Comparison of ENCODE assay signal across 21 cellular contexts in the genomic region with DNA sequence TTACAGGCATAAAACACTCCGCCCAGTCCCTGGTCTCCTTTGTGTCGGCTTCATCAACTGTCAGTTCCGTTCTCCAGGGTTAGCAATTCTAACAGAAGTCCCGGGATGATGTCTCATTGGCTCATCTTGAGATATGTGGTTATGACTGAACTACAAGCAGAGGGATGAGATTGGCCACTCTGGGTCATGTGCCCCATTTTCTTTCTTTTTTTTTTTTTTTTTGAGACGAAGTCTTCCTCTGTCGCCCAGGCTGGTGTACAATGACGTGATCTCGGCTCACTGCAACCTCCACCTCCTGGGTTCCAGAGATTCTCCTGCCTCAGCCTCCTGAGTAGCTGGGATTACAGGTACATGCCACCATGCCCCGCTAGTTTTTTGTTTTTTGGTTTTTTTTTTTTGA.
DNase-seq lines count a peak whose midpoint lies in the region; ATAC-seq, FAIRE-seq and TF ChIP-seq lines count a peak whose summit lies in the region.
"Had no signal": no experiment of that assay in that cellular context is flagged by ENCODE, and none has a peak within 500 bp of the region (broad histone marks: within the 10 kb centered on the region; RNA-seq: fewer than 3 reads in every experiment).

No MANE protein-coding gene starts in this region.

- in situ Hi-C loops in GM23248 (cut with MboI) = no loop called here

- no peak for TF ChIP-seq EP300 in A549 (IDR thresholded peaks at IDR 0.05)

- H2AFZ ChIP-seq in GM23248 = no peak overlapping the region

- H3K4me1 ChIP-seq in A549 (no peaks in the 10 kb centered on the region), GM23248 (ENCODE audit: insufficient read depth) (no peaks in the 10 kb centered on the region)
- H3K4me1 ChIP-seq: BLaER1, Caco-2 had no signal

- peaks cover 9% of the 10 kb centered on the region for H3K36me3 Mint-ChIP-seq in activated naive CD8-positive, alpha-beta T cell treated with anti-CD3 and anti-CD28 coated beads for 36 hours
- H3K36me3 Mint-ChIP-seq: CD4-positive, CD25-positive, alpha-beta regulatory T cell; CD8-positive, alpha-beta T cell had no signal

- FAIRE-seq in A549 (lab: Jason Lieb, UNC) = no peak
- FAIRE-seq: GM12878 had no signal

- no peak for ATAC-seq in A549
- ATAC-seq: CD8-positive, alpha-beta T cell; GM12878 had no signal

- H3K27me3 Mint-ChIP-seq in activated naive CD8-positive, alpha-beta T cell treated with anti-CD3 and anti-CD28 coated beads for 36 hours = no peaks in the 10 kb centered on the region
- H3K27me3 Mint-ChIP-seq: B cell; CD4-positive, CD25-positive, alpha-beta regulatory T cell had no signal

- H4K20me1 ChIP-seq in GM23248 (ENCODE audit: insufficient read depth) = no peaks in the 10 kb centered on the region
- H4K20me1 ChIP-seq: BLaER1 had no signal

- no peak overlapping the region for H3K27ac ChIP-seq in A549
- no peak overlapping the region for H3K27ac ChIP-seq in GM23248
- H3K27ac ChIP-seq: BLaER1, C4-2B had no signal

- H3K4me2 ChIP-seq in A549 = no peak overlapping the region
- no peak overlapping the region for H3K4me2 ChIP-seq in GM23248 (ENCODE audit: unreplicated experiment)
- H3K4me2 ChIP-seq: BLaER1 had no signal

- peaks cover 3% of the 10 kb centered on the region for H3K4me1 Mint-ChIP-seq in activated naive CD8-positive, alpha-beta T cell treated with anti-CD3 and anti-CD28 coated beads for 36 hours
- H3K4me1 Mint-ChIP-seq: CD4-positive, CD25-positive, alpha-beta regulatory T cell had no signal

- H3K27ac Mint-ChIP-seq in activated naive CD8-positive, alpha-beta T cell treated with anti-CD3 and anti-CD28 coated beads for 36 hours = no peak overlapping the region
- H3K27ac Mint-ChIP-seq: B cell; CD8-positive, alpha-beta T cell had no signal

- H3K79me2 ChIP-seq in GM23248 (ENCODE audit: insufficient read depth) = no peaks in the 10 kb centered on the region

- H3K9me2 ChIP-seq in GM23248 (ENCODE audit: insufficient read depth) = no peaks in the 10 kb centered on the region

- H3K4me3 ChIP-seq in A549 (no peak overlapping the region), GM23248 (no peak overlapping the region)
- H3K4me3 ChIP-seq: BLaER1, GM12878 had no signal

- no peak for TF ChIP-seq RAD21 in A549 (conservative IDR thresholded peaks at IDR 0.05 in 1 of 2, IDR thresholded peaks at IDR 0.05 in 1 of 2)

- no peak overlapping the region for H3K4me3 Mint-ChIP-seq in activated naive CD8-positive, alpha-beta T cell treated with anti-CD3 and anti-CD28 coated beads for 36 hours
- H3K4me3 Mint-ChIP-seq: B cell; CD4-positive, CD25-positive, alpha-beta regulatory T cell; CD8-positive, alpha-beta T cell had no signal

- H3K36me3 ChIP-seq in GM23248 (ENCODE audit: low read depth) = no peaks in the 10 kb centered on the region
- H3K36me3 ChIP-seq: BLaER1 had no signal

- peak in 1 of 2 experiments; percentile 20 for DNase-seq in A549 (ENCODE audit: low read depth in 1 of 2, low spot score in 1 of 2)
- peak; percentile 5 for DNase-seq in GM23248
- peak; percentile 25 for DNase-seq in HT1080 (ENCODE audit: low read depth)
- DNase-seq in RKO (ENCODE audit: low spot score) = peak; percentile 49
- DNase-seq in activated naive CD8-positive, alpha-beta T cell treated with anti-CD3 and anti-CD28 coated beads for 36 hours = no peak
- no peak for DNase-seq in iPS-NIHi11 (ENCODE audit: low spot score)
- no peak for DNase-seq in activated CD4-positive, CD25-positive, alpha-beta regulatory T cell treated with anti-CD3 and anti-CD28 coated beads, Interleukin-2, amount 50 U/mL, for 72 hours
- DNase-seq: Caco-2; CD4-positive, CD25-positive, alpha-beta regulatory T cell; CD8-positive, alpha-beta T cell; DMS153; DND-41; EL; GDM1; GOT3; H7; HCEC 1CT had no signal

- CTCF ChIA-PET in A549 (lab: Yijun Ruan, JAX) = no interaction called here

- 26% methylated on average over 9 of the region's 9 CpGs for WGBS in A549 (ENCODE audit: missing lambda C conversion rate)
- 60 to 65% methylated on average over 9 of the region's 9 CpGs for WGBS in GM23248 (ENCODE audit: low coverage in 1 of 2, low lambda C conversion rate in 2 of 2, missing lambda C conversion rate in 2 of 2), 2 experiments

- H3K9me3 ChIP-seq in A549 = peaks cover 2% of the 10 kb centered on the region; the same call in 1 of the 3 replicates
- H3K9me3 ChIP-seq in GM23248 (ENCODE audit: low read depth) = no peaks in the 10 kb centered on the region

- H3K9ac ChIP-seq in GM23248 = no peak overlapping the region
- H3K9ac ChIP-seq: BLaER1 had no signal

- POLR2A ChIA-PET in A549 (lab: Yijun Ruan, JAX) = no interaction called here

- TF ChIP-seq CTCF in A549 (IDR thresholded peaks at IDR 0.05) = no peak

- no peaks in the 10 kb centered on the region for H3F3A ChIP-seq in GM23248 (ENCODE audit: insufficient read depth)

- no peak for TF ChIP-seq POLR2A in A549 (IDR thresholded peaks at IDR 0.05; ENCODE audit: low read length)

- H3K9me3 Mint-ChIP-seq in activated naive CD8-positive, alpha-beta T cell treated with anti-CD3 and anti-CD28 coated beads for 36 hours = peaks cover 7% of the 10 kb centered on the region

- H3K27me3 ChIP-seq in GM23248 (replicated peaks; ENCODE audit: insufficient read depth) = no peaks in the 10 kb centered on the region
- H3K27me3 ChIP-seq: BLaER1 had no signal

TF ChIP-seq in A549, 52 proteins besides CTCF, POLR2A, EP300 and RAD21:
- no peak for TF ChIP-seq CBX8 (IDR thresholded peaks at IDR 0.05)
- no peak for TF ChIP-seq ESRRA (IDR thresholded peaks at IDR 0.05; ENCODE audit: borderline replicate concordance, low read length)
- TF ChIP-seq TP53 (CRISPR knock-in tag; IDR thresholded peaks at IDR 0.05) = no peak
- TF ChIP-seq, protein P1, sequence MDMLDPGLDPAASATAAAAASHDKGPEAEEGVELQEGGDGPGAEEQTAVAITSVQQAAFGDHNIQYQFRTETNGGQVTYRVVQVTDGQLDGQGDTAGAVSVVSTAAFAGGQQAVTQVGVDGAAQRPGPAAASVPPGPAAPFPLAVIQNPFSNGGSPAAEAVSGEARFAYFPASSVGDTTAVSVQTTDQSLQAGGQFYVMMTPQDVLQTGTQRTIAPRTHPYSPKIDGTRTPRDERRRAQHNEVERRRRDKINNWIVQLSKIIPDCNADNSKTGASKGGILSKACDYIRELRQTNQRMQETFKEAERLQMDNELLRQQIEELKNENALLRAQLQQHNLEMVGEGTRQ (IDR thresholded peaks at IDR 0.05) = peak; percentile 43
- no peak for TF ChIP-seq TFCP2L1 (CRISPR knock-in tag; IDR thresholded peaks at IDR 0.05)

Comparison
In these comparisons a context has a peak if more than half of its experiments do, and no peak if none do; other contexts are left out.
1. DNase-seq: peak in GM23248 (single experiment), HT1080 (single experiment) and RKO (single experiment); none in activated naive CD8-positive, alpha-beta T cell treated with anti-CD3 and anti-CD28 coated beads for 36 hours (single experiment), iPS-NIHi11 (single experiment) and activated CD4-positive, CD25-positive, alpha-beta regulatory T cell treated with anti-CD3 and anti-CD28 coated beads, Interleukin-2, amount 50 U/mL, for 72 hours (single experiment).